ENCODE assay signal across 11 cellular contexts in the genomic region with DNA sequence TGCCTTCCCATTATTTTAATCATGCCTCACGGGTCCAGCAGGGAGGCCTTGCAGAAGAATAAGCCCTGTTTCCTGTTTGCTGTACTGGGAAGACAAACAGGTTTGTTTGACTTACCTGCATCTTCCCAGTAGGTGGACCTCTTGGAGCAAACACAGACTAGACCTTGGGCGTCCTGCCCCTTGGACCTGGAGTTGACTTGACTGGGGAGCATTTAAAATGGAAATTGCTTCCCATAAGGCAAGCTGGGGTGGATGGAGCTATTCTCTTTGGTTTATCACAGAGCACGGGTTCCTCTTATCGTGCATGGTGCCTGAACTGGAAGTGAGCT.
DNase-seq lines count a peak whose midpoint lies in the region; ATAC-seq and TF ChIP-seq lines count a peak whose summit lies in the region.
"Had no signal": no experiment of that assay in that cellular context is flagged by ENCODE, and none has a peak within 500 bp of the region (broad histone marks: within the 10 kb centered on the region; RNA-seq: fewer than 3 reads in every experiment).

No MANE protein-coding gene starts in this region.

- DNase-seq in ELF-1 (ENCODE audit: low read depth, low spot score) (peak; percentile 43), PC-9 (peak; percentile 44 to 84), left lung (no peak), retina (no peak)
- no peak for DNase-seq in activated effector memory CD4-positive, alpha-beta T cell treated with anti-CD3 and anti-CD28 coated beads, Interleukin-2, amount 50 U/mL, for 16 hours
- DNase-seq: adrenal gland, NCI-H446 had no signal

- H3K9me2 ChIP-seq in Loucy (replicated peaks; ENCODE audit: low read depth, low read length) (no peaks in the 10 kb centered on the region), PC-9 (ENCODE audit: insufficient read depth) (no peaks in the 10 kb centered on the region)

- POLR2A ChIA-PET in PC-9 (lab: Charles Lee; ENCODE audit: unreplicated experiment): interaction anchor here (0.7 kb wide), 1 partner anchor 113 kb away, joined by 3 read pairs; no protein-coding TSS in a partner anchor

- ATAC-seq in left lung: peak; percentile 61
- no peak for ATAC-seq in HG03565 (IDR thresholded peaks at IDR 0.05; ENCODE audit: unreplicated experiment)
- ATAC-seq in GM19455 (IDR thresholded peaks at IDR 0.05; ENCODE audit: unreplicated experiment): no peak

- intact Hi-C loops in PC-9 (cut with micrococcal nuclease; ENCODE audit: unreplicated experiment): loop anchor here (2.0 to 5.0 kb wide), 2 partner anchors 118 to 495 kb away; no protein-coding TSS in a partner anchor
- intact Hi-C loops in left lung (cut with DNase I): no loop called here

- H3K36me3 ChIP-seq in Loucy (ENCODE audit: insufficient read depth, low read length) (no peaks in the 10 kb centered on the region), PC-9 (ENCODE audit: low read depth) (no peaks in the 10 kb centered on the region), left lung (no peaks in the 10 kb centered on the region)
- H3K36me3 ChIP-seq: adrenal gland had no signal

- no peaks in the 10 kb centered on the region for H3K79me2 ChIP-seq in Loucy (ENCODE audit: insufficient read depth, low read length)
- H3K79me2 ChIP-seq in PC-9 (ENCODE audit: low read depth): no peaks in the 10 kb centered on the region

- no peak overlapping the region for H3K4me3 ChIP-seq in Loucy (ENCODE audit: low read length, poor library complexity, severe bottlenecking)
- H3K4me3 ChIP-seq in PC-9: no peak overlapping the region
- no peak overlapping the region for H3K4me3 ChIP-seq in left lung
- H3K4me3 ChIP-seq: adrenal gland, smooth muscle cell had no signal

- no TSS peak for BruUV-seq in PC-9 (replicated peaks; lab: Mats Ljungman, UMichigan)

- TF ChIP-seq CTCF in Loucy (conservative IDR thresholded peaks at IDR 0.05; ENCODE audit: low read length) (peak; percentile 45), PC-9 (conservative IDR thresholded peaks at IDR 0.05) (peak; percentile 68), left lung (IDR thresholded peaks at IDR 0.05) (no peak)

- no peaks in the 10 kb centered on the region for H4K20me1 ChIP-seq in Loucy (ENCODE audit: insufficient read depth, low read length, poor library complexity, severe bottlenecking)
- H4K20me1 ChIP-seq in PC-9 (ENCODE audit: insufficient read depth): no peaks in the 10 kb centered on the region

- H3K9me3 ChIP-seq in Loucy (ENCODE audit: insufficient read depth, low read depth, low read length): no peaks in the 10 kb centered on the region
- no peaks in the 10 kb centered on the region for H3K9me3 ChIP-seq in PC-9 (ENCODE audit: insufficient read depth, low read depth)
- no peaks in the 10 kb centered on the region for H3K9me3 ChIP-seq in left lung
- H3K9me3 ChIP-seq: adrenal gland had no signal

- no peaks in the 10 kb centered on the region for H3F3A ChIP-seq in Loucy (ENCODE audit: low read depth)
- peaks cover 9% of the 10 kb centered on the region; the same call in 1 of the 2 replicates for H3F3A ChIP-seq in PC-9 (ENCODE audit: insufficient read depth, low read depth)

- no peak overlapping the region for H3K27ac ChIP-seq in PC-9
- H3K27ac ChIP-seq in left lung: no peak overlapping the region
- H3K27ac ChIP-seq: adrenal gland had no signal

- no peaks in the 10 kb centered on the region for H3K27me3 ChIP-seq in Loucy (ENCODE audit: insufficient read depth, low read length, poor library complexity, severe bottlenecking)
- 0 out of 2 replicates have a peak, but pooled peaks cover 6% of the 10 kb centered on the region for H3K27me3 ChIP-seq in PC-9 (ENCODE audit: insufficient read depth, low read depth)
- no peaks in the 10 kb centered on the region for H3K27me3 ChIP-seq in left lung
- H3K27me3 ChIP-seq: adrenal gland had no signal

- H3K4me1 ChIP-seq in Loucy (ENCODE audit: insufficient read depth, low read length, poor library complexity, severe bottlenecking): peaks cover 8% of the 10 kb centered on the region
- H3K4me1 ChIP-seq in PC-9 (replicated peaks; ENCODE audit: insufficient read depth): peaks cover 12% of the 10 kb centered on the region
- peaks cover 0 to 3% of the 10 kb centered on the region in 2 donors for H3K4me1 ChIP-seq in left lung
- H3K4me1 ChIP-seq: adrenal gland had no signal

- H3K4me2 ChIP-seq in Loucy (ENCODE audit: low read depth, low read length, poor library complexity, severe bottlenecking) (no peak overlapping the region), PC-9 (0 out of 2 replicates have a peak overlapping the region, but pooled peaks have one; percentile 10)
- H3K4me2 ChIP-seq: smooth muscle cell had no signal

- H2AFZ ChIP-seq in Loucy (ENCODE audit: low read length): no peak overlapping the region
- H2AFZ ChIP-seq in PC-9: no peak overlapping the region

- CTCF ChIA-PET in PC-9 (lab: Charles Lee): no interaction called here

- no peak overlapping the region for H3K9ac ChIP-seq in Loucy (ENCODE audit: low read depth, low read length, poor library complexity, severe bottlenecking)

Comparison
In these comparisons a context has a peak if more than half of its experiments do, and no peak if none do; other contexts are left out.
1. DNase-seq: peak in ELF-1 (single experiment) and PC-9 (2 of 2); none in left lung (0 of 2), retina (single experiment) and activated effector memory CD4-positive, alpha-beta T cell treated with anti-CD3 and anti-CD28 coated beads, Interleukin-2, amount 50 U/mL, for 16 hours (single experiment).
2. CTCF ChIP-seq: peak in Loucy (single experiment) and PC-9 (single experiment); none in left lung (0 of 2).